In the genomic region with DNA sequence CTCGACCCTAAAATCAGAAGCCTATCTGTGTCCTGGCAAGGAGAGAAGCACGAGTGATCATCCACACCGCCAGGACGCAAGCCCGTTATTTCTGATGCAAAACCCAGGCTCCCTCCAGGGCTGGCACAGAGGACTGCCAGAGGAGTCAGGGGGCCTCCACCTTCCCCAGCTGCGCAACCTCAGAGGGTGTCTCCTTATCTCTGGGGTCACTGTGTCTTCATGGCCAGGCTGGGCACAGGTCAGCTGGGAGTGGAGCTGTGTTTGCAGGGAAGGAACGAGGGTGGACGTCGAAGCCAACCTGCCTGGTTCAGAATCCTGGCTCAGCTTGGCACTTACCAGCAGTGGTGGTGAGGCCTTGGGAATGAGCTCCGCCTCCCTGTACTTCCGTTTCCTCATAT, we compare ENCODE assay signal across 15 cellular contexts. TPM values are rescaled to one million over a fixed set of nuclear protein-coding genes. Genes with fewer than 3 reads are reported as not detected.
DNase-seq lines count a peak whose midpoint lies in the region; ATAC-seq and TF ChIP-seq lines count a peak whose summit lies in the region.
"Had no signal": no experiment of that assay in that cellular context is flagged by ENCODE, and none has a peak within 500 bp of the region (broad histone marks: within the 10 kb centered on the region; RNA-seq: fewer than 3 reads in every experiment).

No MANE protein-coding gene starts in this region.

- 85% methylated on average over 11 of the region's 11 CpGs for WGBS in mammary epithelial cell (ENCODE audit: low coverage, missing lambda C conversion rate)
- 86 to 89% methylated on average over 10 to 11 of the region's 11 CpGs for WGBS in mesodermal cell (ENCODE audit: insufficient coverage in 2 of 2), 2 experiments
- WGBS in stomach, 5 donors, result 64 to 80% (median 72%) methylated on average over 11 of the region's 11 CpGs

- no peak overlapping the region for H3K27ac Mint-ChIP-seq in mesothelial cell of epicardium
- H3K27ac Mint-ChIP-seq: naive B cell had no signal

- no peaks in the 10 kb centered on the region for H3K79me2 ChIP-seq in HCT116 (ENCODE audit: insufficient read depth, low read length)
- H3K79me2 ChIP-seq in mammary epithelial cell (ENCODE audit: insufficient read depth, low read length), result no peaks in the 10 kb centered on the region

- H3K9me3 Mint-ChIP-seq in mesothelial cell of epicardium, result no peaks in the 10 kb centered on the region

- ATAC-seq in HCT116 (no peak), GM21447 (IDR thresholded peaks at IDR 0.05; ENCODE audit: unreplicated experiment) (no peak), GM21786 (IDR thresholded peaks at IDR 0.05; ENCODE audit: unreplicated experiment) (no peak)

- H3K36me3 ChIP-seq in HCT116 (ENCODE audit: control insufficient read depth in 1 of 2, insufficient read depth in 2 of 2, low read length in 2 of 2) (no peaks in the 10 kb centered on the region), mammary epithelial cell (ENCODE audit: insufficient read depth, low read length) (no peaks in the 10 kb centered on the region), mesodermal cell (ENCODE audit: control insufficient read depth, insufficient read depth, low read length) (no peaks in the 10 kb centered on the region), stomach (no peaks in the 10 kb centered on the region)

- RAD21 ChIA-PET in HCT116 (lab: Charles Lee; ENCODE audit: low non-redundant PET in 1 of 2, low total read pairs in 2 of 2, uncharacterized antibody in 2 of 2, unreplicated experiment in 2 of 2), result no interaction called here

- H3K4me3 ChIP-seq in HCT116 (replicated peaks in 1 of 2; ENCODE audit: low read depth in 1 of 2, low read length in 2 of 2) (no peak overlapping the region), mammary epithelial cell (replicated peaks in 1 of 3; ENCODE audit: insufficient read depth in 1 of 3, low read depth in 2 of 3, low read length in 3 of 3) (no peak overlapping the region), mesodermal cell (ENCODE audit: extremely low read depth, insufficient read depth, low read length, poor library complexity, severe bottlenecking) (no peak overlapping the region), stomach (no peak overlapping the region)

- no peak overlapping the region for H2AFZ ChIP-seq in HCT116 (ENCODE audit: low read depth, low read length, poor library complexity, severe bottlenecking)
- no peak overlapping the region for H2AFZ ChIP-seq in mammary epithelial cell (ENCODE audit: low read depth, low read length)

- peak overlapping the region; percentile 68 for H3K27ac ChIP-seq in HCT116 (ENCODE audit: low read depth, low read length)
- peak overlapping the region; percentile 93 for H3K27ac ChIP-seq in mammary epithelial cell (ENCODE audit: insufficient read depth, low read depth, low read length)
- peak overlapping the region; percentile 94 for H3K27ac ChIP-seq in mesodermal cell (ENCODE audit: low read depth, low read length, severe bottlenecking)
- H3K27ac ChIP-seq in stomach, result peak overlapping the region; percentile 7 to 89 (median 84)

- H4K20me1 ChIP-seq in HCT116 (ENCODE audit: insufficient read depth) (no peaks in the 10 kb centered on the region), mammary epithelial cell (ENCODE audit: insufficient read depth, low read length) (no peaks in the 10 kb centered on the region)

- H3K4me2 ChIP-seq in HCT116 (ENCODE audit: low read length) (peak overlapping the region; percentile 68), mammary epithelial cell (ENCODE audit: insufficient read depth, low read depth, low read length) (no peak overlapping the region)

- CTCF ChIA-PET in HCT116 (lab: Charles Lee) (interaction anchor here (1.0 to 2.1 kb wide), 6 partner anchors 11 to 166 kb away, joined by 3 to 7 read pairs (median 4); a partner anchor contains a TSS), mammary epithelial cell (lab: Charles Lee; ENCODE audit: low non-redundant PET) (no interaction called here)

- H3K9ac ChIP-seq in HCT116 (ENCODE audit: low read length) (peak overlapping the region; percentile 49), mammary epithelial cell (ENCODE audit: insufficient read depth, low read length) (no peak overlapping the region)

- H3K4me3 Mint-ChIP-seq in mesothelial cell of epicardium, result no peak overlapping the region
- H3K4me3 Mint-ChIP-seq: naive B cell had no signal

- no peak for TF ChIP-seq POLR2A in HCT116 (IDR thresholded peaks at IDR 0.05; ENCODE audit: borderline replicate concordance, extremely low read depth, insufficient read depth, insufficient read length)
- no peak for TF ChIP-seq POLR2A in stomach (IDR thresholded peaks at IDR 0.05)

- intact Hi-C loops in HCT116 (cut with micrococcal nuclease) (no loop called here), mammary epithelial cell (cut with micrococcal nuclease) (no loop called here), stomach (cut with DNase I; ENCODE audit: low total_unique reads) (no loop called here)

- no peaks in the 10 kb centered on the region for H3K27me3 ChIP-seq in HCT116 (ENCODE audit: insufficient read depth, low read length)
- H3K27me3 ChIP-seq in mammary epithelial cell (ENCODE audit: insufficient read depth, low read length), result no peaks in the 10 kb centered on the region
- no peaks in the 10 kb centered on the region for H3K27me3 ChIP-seq in stomach

- no peak for TF ChIP-seq EP300 in stomach (IDR thresholded peaks at IDR 0.05)

- dilution Hi-C loops in mammary epithelial cell (cut with HindIII; ENCODE audit: low sequenced_read_pairs), result no loop called here

- H3K27me3 Mint-ChIP-seq in mesothelial cell of epicardium (ENCODE audit: low read depth), result peaks cover 7% of the 10 kb centered on the region

- in situ Hi-C loops in mammary epithelial cell (cut with MboI; ENCODE audit: low sequenced_read_pairs in 2 of 2), result no loop called here

- peaks cover 29% of the 10 kb centered on the region for H3K4me1 Mint-ChIP-seq in mesothelial cell of epicardium
- H3K4me1 Mint-ChIP-seq: naive B cell had no signal

- no peak for TF ChIP-seq RAD21 in HCT116 (IDR thresholded peaks at IDR 0.05; ENCODE audit: low read depth)

- POLR2A ChIA-PET in HCT116 (lab: Charles Lee), result interaction anchor here (1.2 to 3.3 kb wide), 6 partner anchors 10 to 114 kb away, joined by 3 to 32 read pairs (median 4); a partner anchor contains a TSS

- DNase-seq in HCT116 (ENCODE audit: low read depth, low spot score) (no peak), mammary epithelial cell (no peak), stomach (no peak), mesothelial cell of epicardium (ENCODE audit: low spot score in 2 of 2, unreplicated experiment in 2 of 2) (no peak)
- no peak for DNase-seq in stimulated activated CD4-positive, alpha-beta T cell treated with anti-CD3 and anti-CD28 coated beads, Interleukin-15, amount 100 ng/mL, for 24 hours
- DNase-seq: activated gamma-delta T cell treated with Interleukin-2 at 50 U/mL for 16 hours; DMS 273 treated with DMSO at 0.1 percent for 48 hours; naive B cell; NCI-H446 treated with DMSO at 0.1 percent for 48 hours; stimulated activated naive CD4-positive, alpha-beta T cell treated with Interleukin-2 at 50 U/mL for 16 hours had no signal

- no peaks in the 10 kb centered on the region for H3K9me2 ChIP-seq in HCT116 (ENCODE audit: insufficient read depth)

- no TSS peak for BruUV-seq in HCT116 (replicated peaks; lab: Mats Ljungman, UMichigan)
- no TSS peak for BruUV-seq in mammary epithelial cell (replicated peaks; lab: Mats Ljungman, UMichigan)

- H3K36me3 Mint-ChIP-seq in mesothelial cell of epicardium, result no peaks in the 10 kb centered on the region
- H3K36me3 Mint-ChIP-seq: naive B cell had no signal

- H3K4me1 ChIP-seq in HCT116 (ENCODE audit: control insufficient read depth in 1 of 2, insufficient read depth in 2 of 2, low read length in 2 of 2) (peaks cover 36 to 55% of the 10 kb centered on the region in 2 experiments), mammary epithelial cell (ENCODE audit: insufficient read depth, low read length) (peaks cover 43% of the 10 kb centered on the region), mesodermal cell (ENCODE audit: control insufficient read depth, insufficient read depth, low read length, poor library complexity, severe bottlenecking) (peaks cover 27% of the 10 kb centered on the region), stomach (peaks cover 20 to 47% (median 36%) of the 10 kb centered on the region in 4 donors)

- no peak for TF ChIP-seq CTCF in HCT116 (IDR thresholded peaks at IDR 0.05 in 2 of 3, conservative IDR thresholded peaks at IDR 0.05 in 1 of 3; ENCODE audit: borderline replicate concordance in 1 of 3, insufficient read depth in 1 of 3, low read depth in 2 of 3, low read length in 2 of 3)
- TF ChIP-seq CTCF in mammary epithelial cell (conservative IDR thresholded peaks at IDR 0.05 in 1 of 2, IDR thresholded peaks at IDR 0.05 in 1 of 2; ENCODE audit: extremely low read depth in 1 of 2, insufficient read depth in 1 of 2, low read depth in 1 of 2, low read length in 2 of 2), result no peak
- no peak for TF ChIP-seq CTCF in stomach (IDR thresholded peaks at IDR 0.05)
- TF ChIP-seq CTCF in mesothelial cell of epicardium (IDR thresholded peaks at IDR 0.05; ENCODE audit: unreplicated experiment), result no peak

- H3K9me3 ChIP-seq in HCT116 (ENCODE audit: control insufficient read depth in 1 of 2, insufficient read depth in 1 of 2, low read depth in 1 of 2, low read length in 2 of 2) (no peaks in the 10 kb centered on the region), mammary epithelial cell (replicated peaks; ENCODE audit: insufficient read depth, low read length) (no peaks in the 10 kb centered on the region), mesodermal cell (ENCODE audit: control insufficient read depth, low read length) (no peaks in the 10 kb centered on the region), stomach (no peaks in the 10 kb centered on the region)

RNA-seq across cellular contexts. Expression of a gene that starts 12.0 kb away (rescaled TPM):
- total RNA-seq in HCT116 (2021; ENCODE audit: unreplicated experiment) (4.3 TPM), mammary epithelial cell (100 to 1,000 TPM in 1 of 2 donors, 1 to 10 TPM in 1; 5.2 to 998 TPM), stomach (100 to 1,000 TPM in 1 of 5 donors, 10 to 100 TPM in 4; 15.1 to 392 (median 65.9) TPM), mesothelial cell of epicardium (0.11 to 0.29 TPM in 2 of 3 replicates, not detected in the other)
- polyA plus RNA-seq in HCT116 (2012), result 4.0 TPM in 2 replicates
- polyA plus RNA-seq in mammary epithelial cell (17.5 TPM), stomach (1,000 to 10,000 TPM in 1 of 3 donors, 100 to 1,000 TPM in 2; 109 to 1,820 (median 485) TPM)
- 7.9 TPM for polyA minus RNA-seq in mammary epithelial cell
- 0.18 TPM for polyA plus RNA-seq in mesodermal cell (2013, experiment 1 of 2)
- polyA plus RNA-seq in mesodermal cell (2013, experiment 2 of 2), result not detected
- total RNA-seq: OCI-LY7 had no signal

RNA-seq across cellular contexts. Expression of a gene that starts 18.9 kb away (rescaled TPM):
- 3.0 TPM for total RNA-seq in HCT116 (2021; ENCODE audit: unreplicated experiment)
- polyA plus RNA-seq in HCT116 (2012), result 5.5 and 7.1 TPM in 2 replicates
- total RNA-seq in mammary epithelial cell, result 1 to 10 TPM in 1 of 2 donors, not detected in 1; 1.7 TPM
- 0.22 TPM for polyA plus RNA-seq in mammary epithelial cell
- not detected for polyA minus RNA-seq in mammary epithelial cell
- polyA plus RNA-seq in mesodermal cell (2013, experiment 1 of 2), result 1.2 TPM
- polyA plus RNA-seq in mesodermal cell (2013, experiment 2 of 2), result 1.2 TPM
- 10 to 100 TPM in 1 of 5 donors, 1 to 10 TPM in 2, not detected in 2; 1.7 to 10.7 (median 3.1) TPM for total RNA-seq in stomach
- 1 to 10 TPM; 2.7 to 5.9 (median 4.6) TPM for polyA plus RNA-seq in stomach
- 0.16 to 0.44 TPM (median 0.29 TPM) in 3 replicates for total RNA-seq in mesothelial cell of epicardium
- total RNA-seq: OCI-LY7 had no signal

RNA-seq across cellular contexts. Expression of a gene that starts 38.9 kb away (rescaled TPM):
- total RNA-seq in HCT116 (2021; ENCODE audit: unreplicated experiment) (0.17 TPM), mammary epithelial cell (not detected), stomach (10 to 100 TPM in 2 of 5 donors, 1 to 10 TPM in 1, not detected in 2; 4.9 to 27.5 (median 15.8) TPM), mesothelial cell of epicardium (not detected in 3 replicates)
- polyA plus RNA-seq in HCT116 (2012), result 0.04 TPM in 1 of 2 replicates, not detected in the other
- polyA plus RNA-seq in mammary epithelial cell (not detected), stomach (10 to 100 TPM in 2 of 3 donors, 1 to 10 TPM in 1; 4.7 to 14.8 (median 13.6) TPM)
- polyA minus RNA-seq in mammary epithelial cell, result not detected
- not detected for polyA plus RNA-seq in mesodermal cell (2013, experiment 1 of 2)
- not detected for polyA plus RNA-seq in mesodermal cell (2013, experiment 2 of 2)
- total RNA-seq: LHCN-M2, OCI-LY7 had no signal
